10 cellular contexts compared by ENCODE assay signal in the genomic region with DNA sequence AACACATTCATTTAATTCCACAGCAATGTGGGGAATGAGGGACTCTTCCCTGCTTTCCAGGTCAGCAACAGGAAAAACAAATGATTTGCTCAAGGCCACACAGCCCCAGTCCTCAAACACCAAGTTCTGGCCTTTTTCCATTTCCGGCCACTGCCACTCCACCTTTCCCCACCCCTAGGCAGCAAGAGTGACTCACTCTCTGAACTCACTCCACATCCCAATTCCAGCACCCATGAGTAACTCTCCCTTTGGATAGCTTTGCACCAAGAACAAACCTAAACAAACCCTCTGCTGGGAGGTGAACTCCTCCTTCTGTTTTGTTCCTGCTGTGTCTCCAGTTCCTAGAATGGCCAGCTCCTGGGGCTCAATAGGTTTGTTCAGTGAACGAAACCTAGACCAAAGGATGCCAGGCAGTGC. TPM values are rescaled to one million over a fixed set of nuclear protein-coding genes. Genes with fewer than 3 reads are reported as not detected.
A peak's percentile ranks its signal among the peaks of the same experiment; 100 is the strongest.
DNase-seq lines count a peak whose midpoint lies in the region; ATAC-seq and TF ChIP-seq lines count a peak whose summit lies in the region.
"Had no signal": no experiment of that assay in that cellular context is flagged by ENCODE, and none has a peak within 500 bp of the region (broad histone marks: within the 10 kb centered on the region; RNA-seq: fewer than 3 reads in every experiment).

No MANE protein-coding gene starts in this region.

- H3K4me1 ChIP-seq in SJSA1 (replicated peaks), result peaks cover 41% of the 10 kb centered on the region

- DNase-seq in DMS53 treated with DMSO at 0.1 percent for 48 hours (lab: John Stamatoyannopoulos, UW; ENCODE audit: unreplicated experiment) (peak; percentile 70), SJSA1 (ENCODE audit: low read depth in 1 of 2, low spot score in 2 of 2) (peak; percentile 97), foreskin fibroblast (peak; percentile 95 to 96), renal cortical epithelial cell (ENCODE audit: low read depth) (peak; percentile 100), NAMALWA (ENCODE audit: low spot score) (no peak), immature natural killer cell (no peak), C1 segment of cervical spinal cord (lab: John Stamatoyannopoulos, UW) (no peak)
- DNase-seq: KBM-7 had no signal

- H3K4me3 ChIP-seq in SJSA1, result no peak overlapping the region
- no peak overlapping the region for H3K4me3 ChIP-seq in foreskin fibroblast (ENCODE audit: low read depth in 1 of 2, low read length in 2 of 2)

- no peak for TF ChIP-seq CTCF in foreskin fibroblast (IDR thresholded peaks at IDR 0.05; ENCODE audit: low read depth, low read length)

- no peaks in the 10 kb centered on the region for H3K36me3 ChIP-seq in SJSA1
- H3K36me3 ChIP-seq: neutrophil had no signal

- H3K4me1 Mint-ChIP-seq in immature natural killer cell, result peaks cover 5 to 8% of the 10 kb centered on the region in 2 donors

- peak overlapping the region in 1 of 5 donors; percentile 35 for H3K4me3 Mint-ChIP-seq in immature natural killer cell

- peak overlapping the region; percentile 98 for H3K27ac ChIP-seq in SJSA1
- H3K27ac ChIP-seq: neutrophil had no signal

- H3K27me3 ChIP-seq in SJSA1 (replicated peaks), result no peaks in the 10 kb centered on the region

- no peaks in the 10 kb centered on the region for H3K9me3 ChIP-seq in SJSA1 (replicated peaks)
- H3K9me3 ChIP-seq: neutrophil had no signal

- H3K36me3 Mint-ChIP-seq in immature natural killer cell, result no peaks in the 10 kb centered on the region

- ATAC-seq in HG03139 (IDR thresholded peaks at IDR 0.05; ENCODE audit: unreplicated experiment), result no peak

- peaks cover 10 to 26% (median 18%) of the 10 kb centered on the region in 3 donors for H3K27me3 Mint-ChIP-seq in immature natural killer cell (ENCODE audit: low read depth in 3 of 3)

- H3K27ac Mint-ChIP-seq in immature natural killer cell, result no peak overlapping the region

- H3K9me3 Mint-ChIP-seq in immature natural killer cell, result no peaks in the 10 kb centered on the region

RNA-seq across cellular contexts. Expression of gene PLEKHG6, which starts 30.4 kb away (rescaled TPM):
- total RNA-seq in SJSA1 (2014; rRNA removed; shearing (Covaris generic)), result 0.08 TPM in 1 of 2 replicates, not detected in the other
- 1.4 and 2.7 TPM in 2 replicates for total RNA-seq in renal cortical epithelial cell
- polyA plus RNA-seq in immature natural killer cell, result under 1 TPM in 2 of 3 donors, not detected in 1; 0.19 to 0.61 TPM

Comparison
In these comparisons a context has a peak if more than half of its experiments do, and no peak if none do; other contexts are left out.
1. DNase-seq: peak in DMS53 treated with DMSO at 0.1 percent for 48 hours (single experiment), SJSA1 (2 of 2), foreskin fibroblast (2 of 2) and renal cortical epithelial cell (single experiment); none in NAMALWA (single experiment), immature natural killer cell (0 of 3) and C1 segment of cervical spinal cord (0 of 14).